ENCODE assay signal across 16 cellular contexts in the genomic region with DNA sequence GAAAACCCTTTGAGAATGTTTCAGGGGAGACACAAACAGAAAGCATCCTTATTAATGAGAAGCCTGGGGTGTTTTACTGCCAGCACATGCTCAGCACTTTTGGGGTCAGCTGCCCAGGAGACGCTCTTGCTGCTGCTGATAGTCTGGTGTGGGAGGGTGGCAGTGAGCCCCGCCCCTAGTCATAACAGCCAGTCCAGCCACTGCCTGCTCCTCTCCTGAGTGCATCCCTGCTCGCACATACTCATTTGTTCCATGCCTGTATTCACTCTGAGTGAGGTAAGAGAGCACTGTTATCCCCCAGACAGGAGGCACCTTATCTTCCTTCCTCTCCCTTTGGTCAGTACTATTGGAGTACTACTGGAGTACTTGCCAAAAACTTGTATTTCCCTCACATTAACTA.
DNase-seq lines count a peak whose midpoint lies in the region; ATAC-seq and TF ChIP-seq lines count a peak whose summit lies in the region.
"Had no signal": no experiment of that assay in that cellular context is flagged by ENCODE, and none has a peak within 500 bp of the region (broad histone marks: within the 10 kb centered on the region; RNA-seq: fewer than 3 reads in every experiment).

No MANE protein-coding gene starts in this region.

- peaks cover 0 to 2% of the 10 kb centered on the region in 2 donors for H3K36me3 Mint-ChIP-seq in activated T-cell treated with anti-CD3 and anti-CD28 coated beads, Interleukin-2, amount 50 U/mL, for 72 hours (ENCODE audit: insufficient read depth in 2 of 2)
- peaks cover 12% of the 10 kb centered on the region for H3K36me3 Mint-ChIP-seq in brain

- TF ChIP-seq CTCF in brain (conservative IDR thresholded peaks at IDR 0.05) (no peak), omental fat pad (IDR thresholded peaks at IDR 0.05) (no peak)

- no peak overlapping the region for H3K4me3 Mint-ChIP-seq in activated T-cell treated with anti-CD3 and anti-CD28 coated beads, Interleukin-2, amount 50 U/mL, for 72 hours
- H3K4me3 Mint-ChIP-seq in brain, result no peak overlapping the region
- H3K4me3 Mint-ChIP-seq: HFFc6 had no signal

- no peaks in the 10 kb centered on the region for H3K4me1 Mint-ChIP-seq in activated T-cell treated with anti-CD3 and anti-CD28 coated beads, Interleukin-2, amount 50 U/mL, for 72 hours (ENCODE audit: low read depth)
- peaks cover 33% of the 10 kb centered on the region for H3K4me1 Mint-ChIP-seq in brain

- peak overlapping the region; percentile 8 for H3K27ac Mint-ChIP-seq in activated T-cell treated with anti-CD3 and anti-CD28 coated beads, Interleukin-2, amount 50 U/mL, for 72 hours
- peak overlapping the region in 3 of 5 experiments; percentile 30 to 58 (median 43) for H3K27ac Mint-ChIP-seq in brain
- H3K27ac Mint-ChIP-seq: HFFc6 had no signal

- no peaks in the 10 kb centered on the region for H3K27me3 Mint-ChIP-seq in activated T-cell treated with anti-CD3 and anti-CD28 coated beads, Interleukin-2, amount 50 U/mL, for 72 hours (ENCODE audit: low read depth)
- no peaks in the 10 kb centered on the region for H3K27me3 Mint-ChIP-seq in brain

- no peaks in the 10 kb centered on the region for H3K9me3 Mint-ChIP-seq in activated T-cell treated with anti-CD3 and anti-CD28 coated beads, Interleukin-2, amount 50 U/mL, for 72 hours
- H3K9me3 Mint-ChIP-seq in brain, result no peaks in the 10 kb centered on the region
- H3K9me3 Mint-ChIP-seq: HFFc6 had no signal

- ATAC-seq in activated T-cell treated with anti-CD3 and anti-CD28 coated beads, Interleukin-2, amount 50 U/mL, for 72 hours (replicated peaks in 1 of 2), result no peak
- peak; percentile 44 for ATAC-seq in omental fat pad (ENCODE audit: low FRiP score)

- no peak for DNase-seq in activated T-cell treated with anti-CD3 and anti-CD28 coated beads, Interleukin-2, amount 50 U/mL, for 72 hours
- no peak for DNase-seq in activated T-cell treated with anti-CD3 and anti-CD28 coated beads, Interleukin-2, amount 50 U/mL, for 48 hours
- DNase-seq in NCI-H226 (peak; percentile 90), omental fat pad (ENCODE audit: low spot score) (no peak), NCI-H2171 treated with DMSO at 0.1 percent for 48 hours (lab: John Stamatoyannopoulos, UW) (no peak), NCI-H146 (lab: John Stamatoyannopoulos, UW) (no peak)
- DNase-seq: ACHN, COR-L47, DMS153, HFFc6, KBM-7, NCI-H1436, NCI-H2029 treated with DMSO at 0.1 percent for 48 hours, NCI-H526 treated with DMSO at 0.1 percent for 48 hours, SIG-M5 had no signal
